Comparison of ENCODE assay signal across 1 cellular context in the genomic region with DNA sequence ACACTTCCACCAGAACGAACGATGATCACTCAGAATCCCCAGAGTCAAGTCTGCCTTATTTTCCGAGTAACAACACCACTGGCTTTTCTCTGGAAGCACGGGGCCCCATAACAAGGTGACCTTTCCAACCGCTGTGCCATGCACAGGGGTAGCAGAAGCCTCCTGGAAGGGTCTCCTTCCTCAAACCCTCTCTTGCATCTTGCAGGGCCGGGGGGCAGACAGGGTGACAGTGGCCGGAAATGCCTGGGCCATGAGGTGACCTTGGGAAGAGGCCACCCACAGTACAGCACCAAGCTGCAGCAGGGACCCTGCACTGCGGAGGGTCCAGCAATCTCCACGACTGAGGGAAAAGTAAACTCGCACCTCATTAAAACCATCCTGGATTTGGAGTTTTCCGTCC.
TF ChIP-seq lines count a peak whose summit lies in the region.

No MANE protein-coding gene starts in this region.

TF ChIP-seq in IMR-90, 13 proteins besides CTCF, POLR2A, EP300 and RAD21 (continued from another document):
- TF ChIP-seq, protein P1, sequence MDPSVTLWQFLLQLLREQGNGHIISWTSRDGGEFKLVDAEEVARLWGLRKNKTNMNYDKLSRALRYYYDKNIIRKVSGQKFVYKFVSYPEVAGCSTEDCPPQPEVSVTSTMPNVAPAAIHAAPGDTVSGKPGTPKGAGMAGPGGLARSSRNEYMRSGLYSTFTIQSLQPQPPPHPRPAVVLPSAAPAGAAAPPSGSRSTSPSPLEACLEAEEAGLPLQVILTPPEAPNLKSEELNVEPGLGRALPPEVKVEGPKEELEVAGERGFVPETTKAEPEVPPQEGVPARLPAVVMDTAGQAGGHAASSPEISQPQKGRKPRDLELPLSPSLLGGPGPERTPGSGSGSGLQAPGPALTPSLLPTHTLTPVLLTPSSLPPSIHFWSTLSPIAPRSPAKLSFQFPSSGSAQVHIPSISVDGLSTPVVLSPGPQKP (IDR thresholded peaks at IDR 0.05; ENCODE audit: borderline replicate concordance, low read depth, low read length), result no peak
- TF ChIP-seq MAZ (IDR thresholded peaks at IDR 0.05; ENCODE audit: borderline replicate concordance, low read depth, low read length), result no peak
- TF ChIP-seq, protein P2, sequence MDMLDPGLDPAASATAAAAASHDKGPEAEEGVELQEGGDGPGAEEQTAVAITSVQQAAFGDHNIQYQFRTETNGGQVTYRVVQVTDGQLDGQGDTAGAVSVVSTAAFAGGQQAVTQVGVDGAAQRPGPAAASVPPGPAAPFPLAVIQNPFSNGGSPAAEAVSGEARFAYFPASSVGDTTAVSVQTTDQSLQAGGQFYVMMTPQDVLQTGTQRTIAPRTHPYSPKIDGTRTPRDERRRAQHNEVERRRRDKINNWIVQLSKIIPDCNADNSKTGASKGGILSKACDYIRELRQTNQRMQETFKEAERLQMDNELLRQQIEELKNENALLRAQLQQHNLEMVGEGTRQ (IDR thresholded peaks at IDR 0.05; ENCODE audit: low read depth, low read length), result no peak
